In genomic region chr6:157323924-157324276, GRCh38 we compare ENCODE assay signal across 1 cellular context.
TF ChIP-seq lines count a peak whose summit lies in the region.

No MANE protein-coding gene starts in this region.

TF ChIP-seq in HepG2, 621 proteins besides CTCF, POLR2A, EP300 and RAD21 (continued from another document and continues in another):
- TF ChIP-seq ZNF18 (CRISPR knock-in tag; IDR thresholded peaks at IDR 0.05; ENCODE audit: insufficient replicate concordance) (peak; percentile 99), ZNF10 (CRISPR knock-in tag; IDR thresholded peaks at IDR 0.05; ENCODE audit: borderline replicate concordance, low read depth) (no peak), SOX13 (IDR thresholded peaks at IDR 0.05) (0 out of 2 replicates have a peak, but pooled peaks have one; percentile 30), SOX13 (CRISPR knock-in tag; conservative IDR thresholded peaks at IDR 0.05 in 1 of 2, IDR thresholded peaks at IDR 0.05 in 1 of 2) (no peak), MTERF4 (CRISPR knock-in tag; IDR thresholded peaks at IDR 0.05) (no peak), SALL2 (CRISPR knock-in tag; IDR thresholded peaks at IDR 0.05) (no peak), TBP (CRISPR knock-in tag; IDR thresholded peaks at IDR 0.05) (no peak), ZNF556 (CRISPR knock-in tag; IDR thresholded peaks at IDR 0.05; ENCODE audit: borderline replicate concordance) (no peak), BCL6 (CRISPR knock-in tag; IDR thresholded peaks at IDR 0.05) (peak; percentile 71), KDM3A (CRISPR knock-in tag; IDR thresholded peaks at IDR 0.05; ENCODE audit: low read depth) (no peak), ZNF713 (CRISPR knock-in tag; IDR thresholded peaks at IDR 0.05) (no peak), ZBTB40 (IDR thresholded peaks at IDR 0.05) (no peak), ZBTB40 (CRISPR knock-in tag; IDR thresholded peaks at IDR 0.05) (0 out of 2 replicates have a peak, but pooled peaks have one; percentile 2), ZNF839 (CRISPR knock-in tag; IDR thresholded peaks at IDR 0.05; ENCODE audit: borderline replicate concordance) (no peak; the same call in 1 of the 2 replicates), ZNF512 (CRISPR knock-in tag; IDR thresholded peaks at IDR 0.05) (no peak), MAFG (CRISPR knock-in tag; IDR thresholded peaks at IDR 0.05) (no peak), TP53 (CRISPR knock-in tag; conservative IDR thresholded peaks at IDR 0.05) (no peak), NCOA2 (CRISPR knock-in tag; IDR thresholded peaks at IDR 0.05) (no peak), ZNF333 (CRISPR knock-in tag; IDR thresholded peaks at IDR 0.05; ENCODE audit: borderline replicate concordance) (no peak), GATAD1 (CRISPR knock-in tag; IDR thresholded peaks at IDR 0.05) (no peak), FOXP1 (IDR thresholded peaks at IDR 0.05) (no peak), FOXP1 (CRISPR knock-in tag; IDR thresholded peaks at IDR 0.05) (no peak), GMEB1 (CRISPR knock-in tag; IDR thresholded peaks at IDR 0.05; ENCODE audit: borderline replicate concordance) (no peak), TEF (CRISPR knock-in tag; IDR thresholded peaks at IDR 0.05) (no peak), ZNF816 (CRISPR knock-in tag; IDR thresholded peaks at IDR 0.05; ENCODE audit: borderline replicate concordance) (no peak), SIN3B (IDR thresholded peaks at IDR 0.05; ENCODE audit: low read length) (no peak), MEF2D (CRISPR knock-in tag; IDR thresholded peaks at IDR 0.05) (no peak), ZKSCAN5 (CRISPR knock-in tag; IDR thresholded peaks at IDR 0.05) (no peak), NFE2L1 (CRISPR knock-in tag; IDR thresholded peaks at IDR 0.05; ENCODE audit: borderline replicate concordance) (no peak), FOXA1 (IDR thresholded peaks at IDR 0.05) (no peak), FOXA1 (CRISPR knock-in tag; IDR thresholded peaks at IDR 0.05) (no peak), ZNF44 (CRISPR knock-in tag; IDR thresholded peaks at IDR 0.05) (0 out of 2 replicates have a peak, but pooled peaks have one; percentile 1), ZNF562 (CRISPR knock-in tag; IDR thresholded peaks at IDR 0.05; ENCODE audit: borderline replicate concordance) (no peak), GATAD2A (CRISPR knock-in tag; IDR thresholded peaks at IDR 0.05) (no peak; the same call in 1 of the 2 replicates), HMGXB3 (CRISPR knock-in tag; IDR thresholded peaks at IDR 0.05; ENCODE audit: borderline replicate concordance) (no peak), CERS6 (CRISPR knock-in tag; IDR thresholded peaks at IDR 0.05) (no peak), ZNF563 (CRISPR knock-in tag; IDR thresholded peaks at IDR 0.05) (no peak), CC2D1A (CRISPR knock-in tag; IDR thresholded peaks at IDR 0.05) (no peak), ATAD3A (CRISPR knock-in tag; IDR thresholded peaks at IDR 0.05) (no peak), ZFP1 (CRISPR knock-in tag; IDR thresholded peaks at IDR 0.05) (no peak), TBX2 (CRISPR knock-in tag; IDR thresholded peaks at IDR 0.05; ENCODE audit: borderline replicate concordance) (no peak; the same call in 1 of the 2 replicates), SAP130 (CRISPR knock-in tag; IDR thresholded peaks at IDR 0.05; ENCODE audit: low read depth) (0 out of 2 replicates have a peak, but pooled peaks have one; percentile 4), MYNN (CRISPR knock-in tag; IDR thresholded peaks at IDR 0.05; ENCODE audit: low read depth) (peak; percentile 27; the same call in 1 of the 2 replicates)
